20 cellular contexts compared by ENCODE assay signal in the genomic region with DNA sequence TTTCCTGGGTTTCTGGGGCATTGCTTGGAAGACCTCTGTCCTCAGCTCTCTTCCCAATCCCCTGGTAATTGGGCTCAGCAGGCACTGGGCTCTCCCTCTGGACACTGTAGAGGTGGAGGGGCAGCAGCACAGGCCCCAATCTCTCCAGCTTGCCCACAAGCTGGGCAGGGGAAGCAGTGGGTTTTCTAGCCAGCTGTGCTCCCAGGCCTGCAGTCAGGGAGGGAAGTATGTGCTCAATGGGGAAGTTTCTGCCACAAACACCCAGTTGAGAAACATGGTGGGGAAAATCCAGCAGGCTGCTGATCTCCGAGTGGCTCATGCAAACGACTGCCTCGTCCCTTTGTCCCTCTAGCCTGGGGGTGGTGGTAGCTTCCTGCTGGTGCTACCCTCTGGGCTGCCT. TPM values are rescaled to one million over a fixed set of nuclear protein-coding genes. Genes with fewer than 3 reads are reported as not detected.
DNase-seq lines count a peak whose midpoint lies in the region; ATAC-seq and TF ChIP-seq lines count a peak whose summit lies in the region.
"Had no signal": no experiment of that assay in that cellular context is flagged by ENCODE, and none has a peak within 500 bp of the region (broad histone marks: within the 10 kb centered on the region; RNA-seq: fewer than 3 reads in every experiment).

No MANE protein-coding gene starts in this region.

- DNase-seq in heart left ventricle (peak in 2 of 5 donors; percentile 32 to 37), cardiac septum (ENCODE audit: low spot score) (no peak), NOMO-1 (lab: John Stamatoyannopoulos, UW; ENCODE audit: unreplicated experiment in 2 of 2) (peak; percentile 54 to 64), left lobe of liver (ENCODE audit: low spot score) (no peak), endodermal cell (no peak), RKO (ENCODE audit: low spot score) (no peak)
- DNase-seq in stimulated activated naive B cell treated with anti-CD40 and anti-IgM and Interleukin-4, amounts not matched to agents 10 μg/mL and 1 μg/mL and 100 μg/mL, for 72 hours: no peak
- DNase-seq: activated CD4-positive, alpha-beta memory T cell treated with anti-CD3 and anti-CD28 coated beads for 36 hours; activated naive CD4-positive, alpha-beta T cell treated with anti-CD3 and anti-CD28 coated beads, Interleukin-2, amount 50 U/mL, for 16 hours; activated T-cell treated with anti-CD3 and anti-CD28 coated beads, Interleukin-2, amount 50 U/mL, for 1 hour; CD4-positive, CD25-positive, alpha-beta regulatory T cell; GM23248; NCI-H1092 treated with DMSO at 0.1 percent for 48 hours; NCI-H510A treated with DMSO at 0.1 percent for 48 hours; retina; stimulated activated naive CD8-positive, alpha-beta T cell treated with anti-CD3 and anti-CD28 coated beads, Interleukin-15, Interleukin-2, amounts not matched to agents 100 U/mL and 50 U/mL, for 24 hours; SW 1271 had no signal

- H3K4me3 ChIP-seq in heart left ventricle (no peak overlapping the region), endodermal cell (ENCODE audit: low read length) (no peak overlapping the region)
- H3K4me3 ChIP-seq: A549, GM23248 had no signal

- H3K27ac ChIP-seq in heart left ventricle (peak overlapping the region in 1 of 12 donors; percentile 66), endodermal cell (ENCODE audit: low read depth, low read length) (no peak overlapping the region)
- H3K27ac ChIP-seq: A549, GM23248 had no signal

- H3K27me3 ChIP-seq in heart left ventricle (no peaks in the 10 kb centered on the region), endodermal cell (ENCODE audit: control insufficient read depth, insufficient read depth, low read length, poor library complexity, severe bottlenecking) (no peaks in the 10 kb centered on the region)

- H3K4me1 ChIP-seq in heart left ventricle (peaks cover 0 to 59% (median 6%) of the 10 kb centered on the region in 12 donors), endodermal cell (ENCODE audit: control insufficient read depth, insufficient read depth, low read length) (no peaks in the 10 kb centered on the region)

- peaks cover 13 to 21% of the 10 kb centered on the region in 2 donors for H3K4me1 Mint-ChIP-seq in stimulated activated naive B cell treated with anti-CD40 and anti-IgM and Interleukin-4, amounts not matched to agents 10 μg/mL and 1 μg/mL and 100 μg/mL, for 72 hours
- no peaks in the 10 kb centered on the region for H3K4me1 Mint-ChIP-seq in endodermal cell
- H3K4me1 Mint-ChIP-seq: CD4-positive, CD25-positive, alpha-beta regulatory T cell had no signal

- peak; percentile 23 to 52 (median 38) for ATAC-seq in heart left ventricle
- peak; percentile 8 for ATAC-seq in left lobe of liver
- ATAC-seq in stimulated activated naive B cell treated with anti-CD40 and anti-IgM and Interleukin-4, amounts not matched to agents 10 μg/mL and 1 μg/mL and 100 μg/mL, for 72 hours (replicated peaks): peak; percentile 43 to 68
- ATAC-seq in GM21381 (IDR thresholded peaks at IDR 0.05; ENCODE audit: unreplicated experiment): no peak
- ATAC-seq: A549; Panc1; stimulated activated naive CD8-positive, alpha-beta T cell treated with anti-CD3 and anti-CD28 coated beads, Interleukin-15, Interleukin-2, amounts not matched to agents 100 U/mL and 50 U/mL, for 24 hours had no signal

- no peaks in the 10 kb centered on the region for H3K36me3 Mint-ChIP-seq in stimulated activated naive B cell treated with anti-CD40 and anti-IgM and Interleukin-4, amounts not matched to agents 10 μg/mL and 1 μg/mL and 100 μg/mL, for 72 hours
- no peaks in the 10 kb centered on the region for H3K36me3 Mint-ChIP-seq in endodermal cell (ENCODE audit: low read depth)
- H3K36me3 Mint-ChIP-seq: activated CD4-positive, alpha-beta memory T cell treated with anti-CD3 and anti-CD28 coated beads for 36 hours; CD4-positive, CD25-positive, alpha-beta regulatory T cell had no signal

- intact Hi-C loops in heart left ventricle (cut with DNase I): no loop called here
- intact Hi-C loops in cardiac septum (cut with DNase I): no loop called here

- no peak for TF ChIP-seq POLR2A in heart left ventricle (IDR thresholded peaks at IDR 0.05)

- H3K9ac ChIP-seq in endodermal cell (ENCODE audit: extremely low read depth, low read length, poor library complexity, severe bottlenecking): no peak overlapping the region
- H3K9ac ChIP-seq: GM23248 had no signal

- no peaks in the 10 kb centered on the region for H3K9me3 Mint-ChIP-seq in stimulated activated naive B cell treated with anti-CD40 and anti-IgM and Interleukin-4, amounts not matched to agents 10 μg/mL and 1 μg/mL and 100 μg/mL, for 72 hours
- H3K9me3 Mint-ChIP-seq in endodermal cell: no peaks in the 10 kb centered on the region
- H3K9me3 Mint-ChIP-seq: activated CD4-positive, alpha-beta memory T cell treated with anti-CD3 and anti-CD28 coated beads for 36 hours; CD4-positive, CD25-positive, alpha-beta regulatory T cell had no signal

- no peak overlapping the region for H3K4me3 Mint-ChIP-seq in stimulated activated naive B cell treated with anti-CD40 and anti-IgM and Interleukin-4, amounts not matched to agents 10 μg/mL and 1 μg/mL and 100 μg/mL, for 72 hours
- H3K4me3 Mint-ChIP-seq in endodermal cell: no peak overlapping the region
- H3K4me3 Mint-ChIP-seq: activated CD4-positive, alpha-beta memory T cell treated with anti-CD3 and anti-CD28 coated beads for 36 hours; CD4-positive, CD25-positive, alpha-beta regulatory T cell had no signal

- WGBS in heart left ventricle, 4 donors: 68 to 82% (median 75%) methylated on average over 3 of the region's 3 CpGs
- 75% methylated on average over 3 of the region's 3 CpGs; no CpG with 5 or more reads in 1 of the 2 experiments for WGBS in endodermal cell (ENCODE audit: insufficient coverage in 1 of 2, insufficient read length in 1 of 2), 2 experiments

- H3K9me3 ChIP-seq in heart left ventricle: no peaks in the 10 kb centered on the region
- no peaks in the 10 kb centered on the region for H3K9me3 ChIP-seq in endodermal cell (ENCODE audit: control insufficient read depth, low read length)
- H3K9me3 ChIP-seq: A549 had no signal

- TF ChIP-seq CTCF in heart left ventricle (IDR thresholded peaks at IDR 0.05) (no peak), endodermal cell (conservative IDR thresholded peaks at IDR 0.05) (no peak)

- H3K36me3 ChIP-seq in heart left ventricle: no peaks in the 10 kb centered on the region
- H3K36me3 ChIP-seq in endodermal cell (ENCODE audit: control insufficient read depth, insufficient read depth, low read length): no peaks in the 10 kb centered on the region

- no peaks in the 10 kb centered on the region for H3K27me3 Mint-ChIP-seq in stimulated activated naive B cell treated with anti-CD40 and anti-IgM and Interleukin-4, amounts not matched to agents 10 μg/mL and 1 μg/mL and 100 μg/mL, for 72 hours
- H3K27me3 Mint-ChIP-seq in endodermal cell (ENCODE audit: insufficient read depth): no peaks in the 10 kb centered on the region
- H3K27me3 Mint-ChIP-seq: activated CD4-positive, alpha-beta memory T cell treated with anti-CD3 and anti-CD28 coated beads for 36 hours; CD4-positive, CD25-positive, alpha-beta regulatory T cell had no signal

- H3K27ac Mint-ChIP-seq in stimulated activated naive B cell treated with anti-CD40 and anti-IgM and Interleukin-4, amounts not matched to agents 10 μg/mL and 1 μg/mL and 100 μg/mL, for 72 hours: no peak overlapping the region
- H3K27ac Mint-ChIP-seq in endodermal cell: no peak overlapping the region
- H3K27ac Mint-ChIP-seq: activated CD4-positive, alpha-beta memory T cell treated with anti-CD3 and anti-CD28 coated beads for 36 hours had no signal

RNA-seq across cellular contexts. Expression of gene RFT1, which starts 12.8 kb away (rescaled TPM):
- total RNA-seq in heart left ventricle (10 to 100 TPM in 3 of 9 donors, 1 to 10 TPM in 6; 5.4 to 16.2 (median 8.8) TPM), cardiac septum (8.6 TPM), left lobe of liver (11.8 TPM), endodermal cell (10 to 100 TPM; 29.3 to 35.2 TPM)
- polyA plus RNA-seq in heart left ventricle: 1 to 10 TPM; 5.0 to 9.3 TPM
- 27.5 TPM for polyA plus RNA-seq in endodermal cell (2013, experiment 1 of 2)
- polyA plus RNA-seq in endodermal cell (2013, experiment 2 of 2): 22.1 TPM

RNA-seq across cellular contexts. Expression of gene PRKCD, which starts 18.0 kb away (rescaled TPM):
- 10 to 100 TPM in 6 of 9 donors, 1 to 10 TPM in 3; 5.3 to 44.5 (median 11.6) TPM for total RNA-seq in heart left ventricle
- polyA plus RNA-seq in heart left ventricle: 10 to 100 TPM in 1 of 2 donors, 1 to 10 TPM in 1; 7.8 to 13.4 TPM
- total RNA-seq in cardiac septum: 10.6 TPM
- 4.6 TPM for total RNA-seq in left lobe of liver
- 10 to 100 TPM; 19.9 to 26.6 TPM for total RNA-seq in endodermal cell
- 14.3 TPM for polyA plus RNA-seq in endodermal cell (2013, experiment 1 of 2)
- 15.7 TPM for polyA plus RNA-seq in endodermal cell (2013, experiment 2 of 2)

Comparison
In these comparisons a context has a peak if more than half of its experiments do, and no peak if none do; other contexts are left out.
1. DNase-seq: peak in NOMO-1 (2 of 2); none in cardiac septum (single experiment), left lobe of liver (single experiment), stimulated activated naive B cell treated with anti-CD40 and anti-IgM and Interleukin-4, amounts not matched to agents 10 μg/mL and 1 μg/mL and 100 μg/mL, for 72 hours (single experiment), endodermal cell (single experiment) and RKO (single experiment).